Comparison of ENCODE assay signal across 2 cellular contexts in genomic region chr4:42464550-42465124, GRCh38.
TF ChIP-seq lines count a peak whose summit lies in the region.

No MANE protein-coding gene starts in this region.

TF ChIP-seq in GM23338, 12 proteins besides CTCF, POLR2A, EP300 and RAD21 (continued from another document):
- TF ChIP-seq, protein P1, sequence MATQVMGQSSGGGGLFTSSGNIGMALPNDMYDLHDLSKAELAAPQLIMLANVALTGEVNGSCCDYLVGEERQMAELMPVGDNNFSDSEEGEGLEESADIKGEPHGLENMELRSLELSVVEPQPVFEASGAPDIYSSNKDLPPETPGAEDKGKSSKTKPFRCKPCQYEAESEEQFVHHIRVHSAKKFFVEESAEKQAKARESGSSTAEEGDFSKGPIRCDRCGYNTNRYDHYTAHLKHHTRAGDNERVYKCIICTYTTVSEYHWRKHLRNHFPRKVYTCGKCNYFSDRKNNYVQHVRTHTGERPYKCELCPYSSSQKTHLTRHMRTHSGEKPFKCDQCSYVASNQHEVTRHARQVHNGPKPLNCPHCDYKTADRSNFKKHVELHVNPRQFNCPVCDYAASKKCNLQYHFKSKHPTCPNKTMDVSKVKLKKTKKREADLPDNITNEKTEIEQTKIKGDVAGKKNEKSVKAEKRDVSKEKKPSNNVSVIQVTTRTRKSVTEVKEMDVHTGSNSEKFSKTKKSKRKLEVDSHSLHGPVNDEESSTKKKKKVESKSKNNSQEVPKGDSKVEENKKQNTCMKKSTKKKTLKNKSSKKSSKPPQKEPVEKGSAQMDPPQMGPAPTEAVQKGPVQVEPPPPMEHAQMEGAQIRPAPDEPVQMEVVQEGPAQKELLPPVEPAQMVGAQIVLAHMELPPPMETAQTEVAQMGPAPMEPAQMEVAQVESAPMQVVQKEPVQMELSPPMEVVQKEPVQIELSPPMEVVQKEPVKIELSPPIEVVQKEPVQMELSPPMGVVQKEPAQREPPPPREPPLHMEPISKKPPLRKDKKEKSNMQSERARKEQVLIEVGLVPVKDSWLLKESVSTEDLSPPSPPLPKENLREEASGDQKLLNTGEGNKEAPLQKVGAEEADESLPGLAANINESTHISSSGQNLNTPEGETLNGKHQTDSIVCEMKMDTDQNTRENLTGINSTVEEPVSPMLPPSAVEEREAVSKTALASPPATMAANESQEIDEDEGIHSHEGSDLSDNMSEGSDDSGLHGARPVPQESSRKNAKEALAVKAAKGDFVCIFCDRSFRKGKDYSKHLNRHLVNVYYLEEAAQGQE (IDR thresholded peaks at IDR 0.05; ENCODE audit: unreplicated experiment), result no peak
- TF ChIP-seq EZH2 (IDR thresholded peaks at IDR 0.05; ENCODE audit: low read depth, unreplicated experiment) (no peak), ZNF331 (CRISPR knock-in tag; IDR thresholded peaks at IDR 0.05; ENCODE audit: low read depth) (no peak), CREB1 (CRISPR knock-in tag; IDR thresholded peaks at IDR 0.05; ENCODE audit: low read depth) (no peak), ZNF114 (CRISPR knock-in tag; IDR thresholded peaks at IDR 0.05) (no peak)
- TF ChIP-seq, protein P2, sequence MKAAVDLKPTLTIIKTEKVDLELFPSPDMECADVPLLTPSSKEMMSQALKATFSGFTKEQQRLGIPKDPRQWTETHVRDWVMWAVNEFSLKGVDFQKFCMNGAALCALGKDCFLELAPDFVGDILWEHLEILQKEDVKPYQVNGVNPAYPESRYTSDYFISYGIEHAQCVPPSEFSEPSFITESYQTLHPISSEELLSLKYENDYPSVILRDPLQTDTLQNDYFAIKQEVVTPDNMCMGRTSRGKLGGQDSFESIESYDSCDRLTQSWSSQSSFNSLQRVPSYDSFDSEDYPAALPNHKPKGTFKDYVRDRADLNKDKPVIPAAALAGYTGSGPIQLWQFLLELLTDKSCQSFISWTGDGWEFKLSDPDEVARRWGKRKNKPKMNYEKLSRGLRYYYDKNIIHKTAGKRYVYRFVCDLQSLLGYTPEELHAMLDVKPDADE (IDR thresholded peaks at IDR 0.05), result no peak
- TF ChIP-seq, protein P3, sequence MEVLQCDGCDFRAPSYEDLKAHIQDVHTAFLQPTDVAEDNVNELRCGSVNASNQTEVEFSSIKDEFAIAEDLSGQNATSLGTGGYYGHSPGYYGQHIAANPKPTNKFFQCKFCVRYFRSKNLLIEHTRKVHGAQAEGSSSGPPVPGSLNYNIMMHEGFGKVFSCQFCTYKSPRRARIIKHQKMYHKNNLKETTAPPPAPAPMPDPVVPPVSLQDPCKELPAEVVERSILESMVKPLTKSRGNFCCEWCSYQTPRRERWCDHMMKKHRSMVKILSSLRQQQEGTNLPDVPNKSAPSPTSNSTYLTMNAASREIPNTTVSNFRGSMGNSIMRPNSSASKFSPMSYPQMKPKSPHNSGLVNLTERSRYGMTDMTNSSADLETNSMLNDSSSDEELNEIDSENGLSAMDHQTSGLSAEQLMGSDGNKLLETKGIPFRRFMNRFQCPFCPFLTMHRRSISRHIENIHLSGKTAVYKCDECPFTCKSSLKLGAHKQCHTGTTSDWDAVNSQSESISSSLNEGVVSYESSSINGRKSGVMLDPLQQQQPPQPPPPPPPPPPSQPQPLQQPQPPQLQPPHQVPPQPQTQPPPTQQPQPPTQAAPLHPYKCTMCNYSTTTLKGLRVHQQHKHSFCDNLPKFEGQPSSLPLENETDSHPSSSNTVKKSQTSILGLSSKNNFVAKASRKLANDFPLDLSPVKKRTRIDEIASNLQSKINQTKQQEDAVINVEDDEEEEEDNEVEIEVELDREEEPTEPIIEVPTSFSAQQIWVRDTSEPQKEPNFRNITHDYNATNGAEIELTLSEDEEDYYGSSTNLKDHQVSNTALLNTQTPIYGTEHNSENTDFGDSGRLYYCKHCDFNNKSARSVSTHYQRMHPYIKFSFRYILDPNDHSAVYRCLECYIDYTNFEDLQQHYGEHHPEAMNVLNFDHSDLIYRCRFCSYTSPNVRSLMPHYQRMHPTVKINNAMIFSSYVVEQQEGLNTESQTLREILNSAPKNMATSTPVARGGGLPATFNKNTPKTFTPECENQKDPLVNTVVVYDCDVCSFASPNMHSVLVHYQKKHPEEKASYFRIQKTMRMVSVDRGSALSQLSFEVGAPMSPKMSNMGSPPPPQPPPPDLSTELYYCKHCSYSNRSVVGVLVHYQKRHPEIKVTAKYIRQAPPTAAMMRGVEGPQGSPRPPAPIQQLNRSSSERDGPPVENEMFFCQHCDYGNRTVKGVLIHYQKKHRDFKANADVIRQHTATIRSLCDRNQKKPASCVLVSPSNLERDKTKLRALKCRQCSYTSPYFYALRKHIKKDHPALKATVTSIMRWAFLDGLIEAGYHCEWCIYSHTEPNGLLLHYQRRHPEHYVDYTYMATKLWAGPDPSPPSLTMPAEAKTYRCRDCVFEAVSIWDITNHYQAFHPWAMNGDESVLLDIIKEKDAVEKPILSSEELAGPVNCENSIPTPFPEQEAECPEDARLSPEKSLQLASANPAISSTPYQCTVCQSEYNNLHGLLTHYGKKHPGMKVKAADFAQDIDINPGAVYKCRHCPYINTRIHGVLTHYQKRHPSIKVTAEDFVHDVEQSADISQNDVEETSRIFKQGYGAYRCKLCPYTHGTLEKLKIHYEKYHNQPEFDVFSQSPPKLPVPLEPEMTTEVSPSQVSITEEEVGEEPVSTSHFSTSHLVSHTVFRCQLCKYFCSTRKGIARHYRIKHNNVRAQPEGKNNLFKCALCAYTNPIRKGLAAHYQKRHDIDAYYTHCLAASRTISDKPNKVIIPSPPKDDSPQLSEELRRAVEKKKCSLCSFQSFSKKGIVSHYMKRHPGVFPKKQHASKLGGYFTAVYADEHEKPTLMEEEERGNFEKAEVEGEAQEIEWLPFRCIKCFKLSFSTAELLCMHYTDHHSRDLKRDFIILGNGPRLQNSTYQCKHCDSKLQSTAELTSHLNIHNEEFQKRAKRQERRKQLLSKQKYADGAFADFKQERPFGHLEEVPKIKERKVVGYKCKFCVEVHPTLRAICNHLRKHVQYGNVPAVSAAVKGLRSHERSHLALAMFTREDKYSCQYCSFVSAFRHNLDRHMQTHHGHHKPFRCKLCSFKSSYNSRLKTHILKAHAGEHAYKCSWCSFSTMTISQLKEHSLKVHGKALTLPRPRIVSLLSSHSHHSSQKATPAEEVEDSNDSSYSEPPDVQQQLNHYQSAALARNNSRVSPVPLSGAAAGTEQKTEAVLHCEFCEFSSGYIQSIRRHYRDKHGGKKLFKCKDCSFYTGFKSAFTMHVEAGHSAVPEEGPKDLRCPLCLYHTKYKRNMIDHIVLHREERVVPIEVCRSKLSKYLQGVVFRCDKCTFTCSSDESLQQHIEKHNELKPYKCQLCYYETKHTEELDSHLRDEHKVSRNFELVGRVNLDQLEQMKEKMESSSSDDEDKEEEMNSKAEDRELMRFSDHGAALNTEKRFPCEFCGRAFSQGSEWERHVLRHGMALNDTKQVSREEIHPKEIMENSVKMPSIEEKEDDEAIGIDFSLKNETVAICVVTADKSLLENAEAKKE (CRISPR knock-in tag; IDR thresholded peaks at IDR 0.05), result no peak

TF ChIP-seq in SK-N-SH treated with all-trans-retinoic acid at 6 μM for 48 hours, 23 proteins besides CTCF, POLR2A, EP300 and RAD21 (continued from another document):
- TF ChIP-seq CSRNP3 (CRISPR knock-in tag; IDR thresholded peaks at IDR 0.05) (no peak), PPARA (CRISPR knock-in tag; IDR thresholded peaks at IDR 0.05; ENCODE audit: borderline replicate concordance) (no peak)
- TF ChIP-seq, protein P4, sequence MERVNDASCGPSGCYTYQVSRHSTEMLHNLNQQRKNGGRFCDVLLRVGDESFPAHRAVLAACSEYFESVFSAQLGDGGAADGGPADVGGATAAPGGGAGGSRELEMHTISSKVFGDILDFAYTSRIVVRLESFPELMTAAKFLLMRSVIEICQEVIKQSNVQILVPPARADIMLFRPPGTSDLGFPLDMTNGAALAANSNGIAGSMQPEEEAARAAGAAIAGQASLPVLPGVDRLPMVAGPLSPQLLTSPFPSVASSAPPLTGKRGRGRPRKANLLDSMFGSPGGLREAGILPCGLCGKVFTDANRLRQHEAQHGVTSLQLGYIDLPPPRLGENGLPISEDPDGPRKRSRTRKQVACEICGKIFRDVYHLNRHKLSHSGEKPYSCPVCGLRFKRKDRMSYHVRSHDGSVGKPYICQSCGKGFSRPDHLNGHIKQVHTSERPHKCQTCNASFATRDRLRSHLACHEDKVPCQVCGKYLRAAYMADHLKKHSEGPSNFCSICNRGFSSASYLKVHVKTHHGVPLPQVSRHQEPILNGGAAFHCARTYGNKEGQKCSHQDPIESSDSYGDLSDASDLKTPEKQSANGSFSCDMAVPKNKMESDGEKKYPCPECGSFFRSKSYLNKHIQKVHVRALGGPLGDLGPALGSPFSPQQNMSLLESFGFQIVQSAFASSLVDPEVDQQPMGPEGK (CRISPR knock-in tag; IDR thresholded peaks at IDR 0.05; ENCODE audit: borderline replicate concordance), result no peak
